Comparison of ENCODE assay signal across 14 cellular contexts in the genomic region with DNA sequence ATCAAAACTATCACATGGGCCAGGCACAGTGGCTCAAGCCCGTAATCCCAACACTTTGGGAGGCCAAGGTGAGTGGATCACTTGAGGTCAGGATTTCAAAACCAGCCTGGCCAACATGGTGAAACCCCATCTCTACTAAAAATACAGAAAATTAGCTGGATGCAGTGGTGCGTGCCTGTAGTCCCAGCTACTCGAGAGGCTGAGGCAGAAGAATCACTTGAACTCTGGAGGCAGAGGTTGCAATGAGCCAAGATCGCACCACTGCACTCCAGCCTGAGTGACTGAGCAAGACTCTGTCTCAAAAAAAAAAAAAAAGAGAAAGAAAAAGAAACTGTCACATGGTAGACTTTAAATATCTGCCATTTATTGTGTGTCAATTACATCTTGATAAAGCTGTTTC. TPM values are rescaled to one million over a fixed set of nuclear protein-coding genes. Genes with fewer than 3 reads are reported as not detected.
"Had no signal": no experiment of that assay in that cellular context is flagged by ENCODE, and none has a peak within 500 bp of the region (broad histone marks: within the 10 kb centered on the region; RNA-seq: fewer than 3 reads in every experiment).

No MANE protein-coding gene starts in this region.

RNA-seq across cellular contexts. Expression of a gene that starts 44.6 kb away (rescaled TPM):
- total RNA-seq: activated B cell treated with CpG ODN at 0.5 μM for 24 hours; activated CD4-positive, alpha-beta memory T cell treated with anti-CD3 and anti-CD28 coated beads for 36 hours; activated CD4-positive, alpha-beta memory T cell treated with anti-CD3 and anti-CD28 coated beads, Interleukin-2, amount 10 ng/mL, durations not matched to agents 7 days and 5 days; activated CD4-positive, alpha-beta T cell treated with anti-CD3 and anti-CD28 coated beads for 36 hours; activated CD4-positive, alpha-beta T cell treated with anti-CD3 and anti-CD28 coated beads, Interleukin-2, amount 10 ng/mL, durations not matched to agents 24 days and 14 days; activated CD4-positive, alpha-beta T cell treated with anti-CD3 and anti-CD28 coated beads, Interleukin-2, amount 10 ng/mL, durations not matched to agents 7 days and 5 days; activated CD8-positive, alpha-beta memory T cell treated with anti-CD3 and anti-CD28 coated beads for 36 hours; activated CD8-positive, alpha-beta memory T cell treated with anti-CD3 and anti-CD28 coated beads, Interleukin-2, amount 10 ng/mL, durations not matched to agents 7 days and 5 days; activated CD8-positive, alpha-beta T cell treated with anti-CD3 and anti-CD28 coated beads for 36 hours; activated CD8-positive, alpha-beta T cell treated with anti-CD3 and anti-CD28 coated beads, Interleukin-2, amount 10 ng/mL, durations not matched to agents 7 days and 5 days; T-cell; T-helper 1 cell treated with Interleukin-12 subunit alpha and Interleukin-12 subunit beta and Interleukin-4 antibody, amounts not matched to agents 30 ng/mL and 1 ng/mL, for 36 hours; T-helper 17 cell; T-helper 2 cell treated with Interferon-gamma antibody and Interleukin-4, amounts not matched to agents 100 ng/mL and 5 ng/mL, for 36 hours had no signal
